Comparison of ENCODE assay signal across 1 cellular context in the genomic region with DNA sequence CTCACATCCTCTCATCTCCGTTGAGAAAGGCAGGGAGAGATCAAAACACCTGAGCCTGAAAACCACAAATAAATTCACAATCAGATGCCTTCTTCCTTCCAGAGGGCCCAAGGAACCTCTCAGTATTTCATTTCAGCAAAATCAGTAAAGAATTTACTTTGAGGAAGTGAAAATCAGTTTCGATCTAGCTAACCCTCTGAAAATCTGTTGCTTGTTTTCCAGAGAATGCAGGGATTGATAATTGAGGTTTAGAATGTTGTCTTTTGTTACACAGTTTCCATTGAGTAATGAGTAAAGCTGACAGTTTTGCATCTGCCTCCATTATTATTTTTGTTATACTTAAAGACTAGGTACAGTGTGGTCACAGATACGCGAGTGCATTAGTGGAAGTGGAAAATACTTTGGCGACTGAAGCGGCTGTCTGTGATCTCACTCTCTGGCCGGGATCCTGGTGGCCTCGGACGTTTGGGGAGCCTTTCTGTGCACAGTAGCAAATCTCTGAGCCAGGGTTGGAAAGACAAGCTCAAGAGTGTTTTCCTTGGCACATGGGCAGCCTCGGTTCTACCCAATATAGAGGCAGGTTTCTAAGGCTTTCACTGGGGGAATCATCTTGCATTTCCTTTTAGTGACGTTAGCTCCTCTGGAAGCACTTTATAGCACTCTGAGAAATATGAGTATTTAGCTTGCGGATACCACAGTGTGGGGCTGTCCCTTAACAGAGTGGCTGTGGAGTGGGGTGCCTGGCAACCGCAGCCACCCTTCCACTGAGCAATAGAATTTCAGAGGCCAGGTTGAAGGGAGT.
A peak's percentile ranks its signal among the peaks of the same experiment; 100 is the strongest.
TF ChIP-seq lines count a peak whose summit lies in the region.

No MANE protein-coding gene starts in this region.

TF ChIP-seq in GM12878, 131 proteins besides CTCF, POLR2A, EP300 and RAD21 (continued from another document and continues in another):
- TF ChIP-seq SKIL (IDR thresholded peaks at IDR 0.05; ENCODE audit: low read depth, poor library complexity, severe bottlenecking): no peak
- TF ChIP-seq RB1 (IDR thresholded peaks at IDR 0.05; ENCODE audit: borderline replicate concordance): no peak
- TF ChIP-seq, protein P1, sequence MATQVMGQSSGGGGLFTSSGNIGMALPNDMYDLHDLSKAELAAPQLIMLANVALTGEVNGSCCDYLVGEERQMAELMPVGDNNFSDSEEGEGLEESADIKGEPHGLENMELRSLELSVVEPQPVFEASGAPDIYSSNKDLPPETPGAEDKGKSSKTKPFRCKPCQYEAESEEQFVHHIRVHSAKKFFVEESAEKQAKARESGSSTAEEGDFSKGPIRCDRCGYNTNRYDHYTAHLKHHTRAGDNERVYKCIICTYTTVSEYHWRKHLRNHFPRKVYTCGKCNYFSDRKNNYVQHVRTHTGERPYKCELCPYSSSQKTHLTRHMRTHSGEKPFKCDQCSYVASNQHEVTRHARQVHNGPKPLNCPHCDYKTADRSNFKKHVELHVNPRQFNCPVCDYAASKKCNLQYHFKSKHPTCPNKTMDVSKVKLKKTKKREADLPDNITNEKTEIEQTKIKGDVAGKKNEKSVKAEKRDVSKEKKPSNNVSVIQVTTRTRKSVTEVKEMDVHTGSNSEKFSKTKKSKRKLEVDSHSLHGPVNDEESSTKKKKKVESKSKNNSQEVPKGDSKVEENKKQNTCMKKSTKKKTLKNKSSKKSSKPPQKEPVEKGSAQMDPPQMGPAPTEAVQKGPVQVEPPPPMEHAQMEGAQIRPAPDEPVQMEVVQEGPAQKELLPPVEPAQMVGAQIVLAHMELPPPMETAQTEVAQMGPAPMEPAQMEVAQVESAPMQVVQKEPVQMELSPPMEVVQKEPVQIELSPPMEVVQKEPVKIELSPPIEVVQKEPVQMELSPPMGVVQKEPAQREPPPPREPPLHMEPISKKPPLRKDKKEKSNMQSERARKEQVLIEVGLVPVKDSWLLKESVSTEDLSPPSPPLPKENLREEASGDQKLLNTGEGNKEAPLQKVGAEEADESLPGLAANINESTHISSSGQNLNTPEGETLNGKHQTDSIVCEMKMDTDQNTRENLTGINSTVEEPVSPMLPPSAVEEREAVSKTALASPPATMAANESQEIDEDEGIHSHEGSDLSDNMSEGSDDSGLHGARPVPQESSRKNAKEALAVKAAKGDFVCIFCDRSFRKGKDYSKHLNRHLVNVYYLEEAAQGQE (IDR thresholded peaks at IDR 0.05; ENCODE audit: low read depth, low read length): no peak
- no peak for TF ChIP-seq ZNF207 (IDR thresholded peaks at IDR 0.05; ENCODE audit: borderline replicate concordance)
- TF ChIP-seq, protein P2, sequence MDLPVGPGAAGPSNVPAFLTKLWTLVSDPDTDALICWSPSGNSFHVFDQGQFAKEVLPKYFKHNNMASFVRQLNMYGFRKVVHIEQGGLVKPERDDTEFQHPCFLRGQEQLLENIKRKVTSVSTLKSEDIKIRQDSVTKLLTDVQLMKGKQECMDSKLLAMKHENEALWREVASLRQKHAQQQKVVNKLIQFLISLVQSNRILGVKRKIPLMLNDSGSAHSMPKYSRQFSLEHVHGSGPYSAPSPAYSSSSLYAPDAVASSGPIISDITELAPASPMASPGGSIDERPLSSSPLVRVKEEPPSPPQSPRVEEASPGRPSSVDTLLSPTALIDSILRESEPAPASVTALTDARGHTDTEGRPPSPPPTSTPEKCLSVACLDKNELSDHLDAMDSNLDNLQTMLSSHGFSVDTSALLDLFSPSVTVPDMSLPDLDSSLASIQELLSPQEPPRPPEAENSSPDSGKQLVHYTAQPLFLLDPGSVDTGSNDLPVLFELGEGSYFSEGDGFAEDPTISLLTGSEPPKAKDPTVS (IDR thresholded peaks at IDR 0.05; ENCODE audit: low read depth, low read length): no peak
- TF ChIP-seq MAX (IDR thresholded peaks at IDR 0.05; ENCODE audit: low read depth, low read length): no peak
- no peak for TF ChIP-seq BCLAF1 (IDR thresholded peaks at IDR 0.05)
- TF ChIP-seq GATAD2B (conservative IDR thresholded peaks at IDR 0.05; ENCODE audit: low read depth): no peak
- TF ChIP-seq USF1 (IDR thresholded peaks at IDR 0.05; ENCODE audit: borderline replicate concordance, extremely low read length, insufficient read depth, low read depth, low read length): no peak
- TF ChIP-seq, protein P3, sequence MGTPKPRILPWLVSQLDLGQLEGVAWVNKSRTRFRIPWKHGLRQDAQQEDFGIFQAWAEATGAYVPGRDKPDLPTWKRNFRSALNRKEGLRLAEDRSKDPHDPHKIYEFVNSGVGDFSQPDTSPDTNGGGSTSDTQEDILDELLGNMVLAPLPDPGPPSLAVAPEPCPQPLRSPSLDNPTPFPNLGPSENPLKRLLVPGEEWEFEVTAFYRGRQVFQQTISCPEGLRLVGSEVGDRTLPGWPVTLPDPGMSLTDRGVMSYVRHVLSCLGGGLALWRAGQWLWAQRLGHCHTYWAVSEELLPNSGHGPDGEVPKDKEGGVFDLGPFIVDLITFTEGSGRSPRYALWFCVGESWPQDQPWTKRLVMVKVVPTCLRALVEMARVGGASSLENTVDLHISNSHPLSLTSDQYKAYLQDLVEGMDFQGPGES (IDR thresholded peaks at IDR 0.05): no peak
- 0 out of 2 replicates have a peak, but pooled peaks have one; percentile 55 for TF ChIP-seq MLLT1 (IDR thresholded peaks at IDR 0.05)
- TF ChIP-seq ELK1 (IDR thresholded peaks at IDR 0.05; ENCODE audit: low read depth, low read length): no peak
- TF ChIP-seq, protein P4, sequence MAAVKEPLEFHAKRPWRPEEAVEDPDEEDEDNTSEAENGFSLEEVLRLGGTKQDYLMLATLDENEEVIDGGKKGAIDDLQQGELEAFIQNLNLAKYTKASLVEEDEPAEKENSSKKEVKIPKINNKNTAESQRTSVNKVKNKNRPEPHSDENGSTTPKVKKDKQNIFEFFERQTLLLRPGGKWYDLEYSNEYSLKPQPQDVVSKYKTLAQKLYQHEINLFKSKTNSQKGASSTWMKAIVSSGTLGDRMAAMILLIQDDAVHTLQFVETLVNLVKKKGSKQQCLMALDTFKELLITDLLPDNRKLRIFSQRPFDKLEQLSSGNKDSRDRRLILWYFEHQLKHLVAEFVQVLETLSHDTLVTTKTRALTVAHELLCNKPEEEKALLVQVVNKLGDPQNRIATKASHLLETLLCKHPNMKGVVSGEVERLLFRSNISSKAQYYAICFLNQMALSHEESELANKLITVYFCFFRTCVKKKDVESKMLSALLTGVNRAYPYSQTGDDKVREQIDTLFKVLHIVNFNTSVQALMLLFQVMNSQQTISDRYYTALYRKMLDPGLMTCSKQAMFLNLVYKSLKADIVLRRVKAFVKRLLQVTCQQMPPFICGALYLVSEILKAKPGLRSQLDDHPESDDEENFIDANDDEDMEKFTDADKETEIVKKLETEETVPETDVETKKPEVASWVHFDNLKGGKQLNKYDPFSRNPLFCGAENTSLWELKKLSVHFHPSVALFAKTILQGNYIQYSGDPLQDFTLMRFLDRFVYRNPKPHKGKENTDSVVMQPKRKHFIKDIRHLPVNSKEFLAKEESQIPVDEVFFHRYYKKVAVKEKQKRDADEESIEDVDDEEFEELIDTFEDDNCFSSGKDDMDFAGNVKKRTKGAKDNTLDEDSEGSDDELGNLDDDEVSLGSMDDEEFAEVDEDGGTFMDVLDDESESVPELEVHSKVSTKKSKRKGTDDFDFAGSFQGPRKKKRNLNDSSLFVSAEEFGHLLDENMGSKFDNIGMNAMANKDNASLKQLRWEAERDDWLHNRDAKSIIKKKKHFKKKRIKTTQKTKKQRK (IDR thresholded peaks at IDR 0.05; ENCODE audit: low read depth, low read length): no peak
- no peak for TF ChIP-seq ESRRA (IDR thresholded peaks at IDR 0.05; ENCODE audit: low read length)
- TF ChIP-seq, protein P5, sequence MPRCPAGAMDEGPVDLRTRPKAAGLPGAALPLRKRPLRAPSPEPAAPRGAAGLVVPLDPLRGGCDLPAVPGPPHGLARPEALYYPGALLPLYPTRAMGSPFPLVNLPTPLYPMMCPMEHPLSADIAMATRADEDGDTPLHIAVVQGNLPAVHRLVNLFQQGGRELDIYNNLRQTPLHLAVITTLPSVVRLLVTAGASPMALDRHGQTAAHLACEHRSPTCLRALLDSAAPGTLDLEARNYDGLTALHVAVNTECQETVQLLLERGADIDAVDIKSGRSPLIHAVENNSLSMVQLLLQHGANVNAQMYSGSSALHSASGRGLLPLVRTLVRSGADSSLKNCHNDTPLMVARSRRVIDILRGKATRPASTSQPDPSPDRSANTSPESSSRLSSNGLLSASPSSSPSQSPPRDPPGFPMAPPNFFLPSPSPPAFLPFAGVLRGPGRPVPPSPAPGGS (IDR thresholded peaks at IDR 0.05; ENCODE audit: borderline replicate concordance, insufficient read depth, low read depth, low read length, poor library complexity, severe bottlenecking): peak; percentile 11
- peak; percentile 74; the same call in 1 of the 2 replicates for TF ChIP-seq FOXM1 (IDR thresholded peaks at IDR 0.05; ENCODE audit: low read depth, low read length)
- TF ChIP-seq E2F8 (IDR thresholded peaks at IDR 0.05; ENCODE audit: low read depth, partially characterized antibody): no peak
- peak in 1 of 2 experiments; percentile 61; a peak in 1 of 4 replicates for TF ChIP-seq ETV6 (conservative IDR thresholded peaks at IDR 0.05 in 1 of 2, IDR thresholded peaks at IDR 0.05 in 1 of 2; ENCODE audit: borderline replicate concordance in 1 of 2, low read depth in 1 of 2)
